In the genomic region with DNA sequence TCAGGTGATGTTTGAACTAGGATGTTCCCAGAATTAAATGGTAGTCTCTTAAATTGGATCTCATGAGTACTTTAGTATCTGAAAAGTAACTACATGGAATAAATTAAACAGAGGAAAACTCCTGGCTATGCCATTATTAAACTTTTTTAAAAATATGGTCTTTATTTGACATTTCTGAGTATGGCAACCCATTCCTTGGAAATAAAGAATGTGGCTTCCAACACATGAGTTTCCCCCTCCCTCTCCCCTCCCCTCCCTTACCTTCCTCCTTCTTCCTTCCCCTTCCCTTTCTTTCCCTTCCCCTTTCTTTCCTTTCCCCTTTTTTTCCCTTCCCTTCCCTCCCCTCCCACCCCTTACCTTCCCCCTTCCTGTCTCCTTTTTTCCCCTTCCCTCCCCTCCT, we compare ENCODE assay signal across 28 cellular contexts.
"Had no signal": no experiment of that assay in that cellular context is flagged by ENCODE, and none has a peak within 500 bp of the region (broad histone marks: within the 10 kb centered on the region; RNA-seq: fewer than 3 reads in every experiment).

No MANE protein-coding gene starts in this region.

- H3K9me3 ChIP-seq: colonic mucosa, esophagus muscularis mucosa, esophagus squamous epithelium, gastrocnemius medialis, gastroesophageal sphincter, heart left ventricle, heart right ventricle had no signal

- H3K27me3 ChIP-seq: colonic mucosa, dorsolateral prefrontal cortex, esophagus muscularis mucosa, foreskin keratinocyte, gastroesophageal sphincter had no signal

- FAIRE-seq: colon, endometrium, endothelial cell of umbilical vein, frontal cortex had no signal

- H3K27ac ChIP-seq: colonic mucosa, coronary artery, dorsolateral prefrontal cortex, epithelial cell of prostate, esophagus muscularis mucosa, esophagus squamous epithelium, foreskin keratinocyte, gastrocnemius medialis, gastroesophageal sphincter, heart left ventricle, heart right ventricle had no signal

- DNase-seq: colonic mucosa; cortex of kidney; dermis blood vessel endothelial cell; dorsolateral prefrontal cortex; effector CD4-positive, alpha-beta T cell; effector CD8-positive, alpha-beta T cell; effector memory CD4-positive, alpha-beta T cell; effector memory CD8-positive, alpha-beta T cell; endodermal cell; erythroblast; esophagus squamous epithelium; foreskin fibroblast; foreskin keratinocyte; foreskin melanocyte; gastrocnemius medialis; glutamatergic neuron; head of caudate nucleus; heart left ventricle; heart right ventricle had no signal

- H3K4me1 ChIP-seq: colonic mucosa, esophagus squamous epithelium, foreskin keratinocyte, gastrocnemius medialis, heart left ventricle, heart right ventricle had no signal

- H3K4me3 ChIP-seq: colonic mucosa, coronary artery, dorsolateral prefrontal cortex, esophagus muscularis mucosa, esophagus squamous epithelium, gastrocnemius medialis, gastroesophageal sphincter, heart left ventricle, heart right ventricle had no signal

- ATAC-seq: effector memory CD8-positive, alpha-beta T cell; esophagus mucosa; foreskin keratinocyte; gastrocnemius medialis; gastroesophageal sphincter; heart left ventricle; heart right ventricle had no signal

- H3K36me3 ChIP-seq: colonic mucosa, esophagus muscularis mucosa, esophagus squamous epithelium, gastrocnemius medialis, gastroesophageal sphincter, heart left ventricle, heart right ventricle had no signal
